ENCODE assay signal across 12 cellular contexts in genomic region chr14:81256289-81256960, GRCh38. TPM values are rescaled to one million over a fixed set of nuclear protein-coding genes. Genes with fewer than 3 reads are reported as not detected.
DNase-seq lines count a peak whose midpoint lies in the region; ATAC-seq and TF ChIP-seq lines count a peak whose summit lies in the region.
"Had no signal": no experiment of that assay in that cellular context is flagged by ENCODE, and none has a peak within 500 bp of the region (broad histone marks: within the 10 kb centered on the region; RNA-seq: fewer than 3 reads in every experiment).

No MANE protein-coding gene starts in this region.

- peak; percentile 29 for DNase-seq in NOMO-1 treated with DMSO at 0.1 percent for 48 hours (lab: John Stamatoyannopoulos, UW; ENCODE audit: unreplicated experiment)
- no peak for DNase-seq in progenitor cell of endocrine pancreas (ENCODE audit: low spot score, unreplicated experiment)
- no peak for DNase-seq in NCI-H1092 (lab: John Stamatoyannopoulos, UW)
- DNase-seq in DMS114 treated with DMSO at 0.1 percent for 48 hours (lab: John Stamatoyannopoulos, UW; ENCODE audit: unreplicated experiment) = no peak
- DNase-seq in amygdala (lab: John Stamatoyannopoulos, UW) = no peak
- DNase-seq in MG63 = no peak
- DNase-seq: activated naive CD4-positive, alpha-beta T cell treated with anti-CD3 and anti-CD28 coated beads for 36 hours; NCI-H2029; RPMI8226; stimulated activated CD4-positive, alpha-beta T cell treated with anti-CD3 and anti-CD28 coated beads, Interleukin-15, amount 100 ng/mL, for 24 hours had no signal

- TF ChIP-seq CTCF in progenitor cell of endocrine pancreas (IDR thresholded peaks at IDR 0.05; ENCODE audit: unreplicated experiment) = no peak

- ATAC-seq in GM18870 (IDR thresholded peaks at IDR 0.05; ENCODE audit: unreplicated experiment) (peak; percentile 77), HG02642 (IDR thresholded peaks at IDR 0.05; ENCODE audit: poor library complexity, unreplicated experiment) (peak; percentile 75)

- H3K4me3 Mint-ChIP-seq in progenitor cell of endocrine pancreas (ENCODE audit: low read depth) = no peak overlapping the region
- H3K4me3 Mint-ChIP-seq: activated naive CD4-positive, alpha-beta T cell treated with anti-CD3 and anti-CD28 coated beads for 36 hours had no signal

- H3K27ac Mint-ChIP-seq in progenitor cell of endocrine pancreas = peak overlapping the region; percentile 82
- H3K27ac Mint-ChIP-seq: activated naive CD4-positive, alpha-beta T cell treated with anti-CD3 and anti-CD28 coated beads for 36 hours had no signal

- no peaks in the 10 kb centered on the region for H3K36me3 ChIP-seq in MG63

- H3K27me3 ChIP-seq in MG63 = no peaks in the 10 kb centered on the region

- H3K4me1 Mint-ChIP-seq in progenitor cell of endocrine pancreas (ENCODE audit: low read depth) = no peaks in the 10 kb centered on the region

- H3K9me3 Mint-ChIP-seq in progenitor cell of endocrine pancreas (ENCODE audit: low read depth) = peaks cover 3% of the 10 kb centered on the region
- H3K9me3 Mint-ChIP-seq: activated naive CD4-positive, alpha-beta T cell treated with anti-CD3 and anti-CD28 coated beads for 36 hours had no signal

- no peaks in the 10 kb centered on the region for H3K27me3 Mint-ChIP-seq in progenitor cell of endocrine pancreas

- no peaks in the 10 kb centered on the region for H3K9me3 ChIP-seq in MG63

- peaks cover 13% of the 10 kb centered on the region for H3K36me3 Mint-ChIP-seq in progenitor cell of endocrine pancreas (ENCODE audit: insufficient read depth)

- H3K4me3 ChIP-seq in MG63 = no peak overlapping the region

RNA-seq across cellular contexts. Expression of gene GTF2A1, which starts 35.7 kb away (rescaled TPM):
- total RNA-seq in progenitor cell of endocrine pancreas = 29.7 and 33.4 TPM in 2 replicates
- 16.1 and 22.8 TPM in 2 replicates for total RNA-seq in MG63 (2014; rRNA removed; shearing (Covaris generic); ENCODE audit: low replicate concordance)
